Comparison of ENCODE assay signal across 18 cellular contexts in genomic region chr18:3653859-3654441, GRCh38.
A peak's percentile ranks its signal among the peaks of the same experiment; 100 is the strongest.
DNase-seq lines count a peak whose midpoint lies in the region; ATAC-seq and TF ChIP-seq lines count a peak whose summit lies in the region.
"Had no signal": no experiment of that assay in that cellular context is flagged by ENCODE, and none has a peak within 500 bp of the region (broad histone marks: within the 10 kb centered on the region; RNA-seq: fewer than 3 reads in every experiment).

No MANE protein-coding gene starts in this region.

- no peaks in the 10 kb centered on the region for H3K27me3 ChIP-seq in osteoblast (ENCODE audit: insufficient read depth, low read length)
- H3K27me3 ChIP-seq: esophagus muscularis mucosa had no signal

- H3K36me3 ChIP-seq in osteoblast (ENCODE audit: insufficient read depth, low read length), result no peaks in the 10 kb centered on the region
- H3K36me3 ChIP-seq: esophagus muscularis mucosa, left ventricle myocardium inferior, thoracic aorta had no signal

- DNase-seq in DMS53 (lab: John Stamatoyannopoulos, UW) (peak; percentile 69), DMS53 treated with DMSO at 0.1 percent for 48 hours (lab: John Stamatoyannopoulos, UW; ENCODE audit: unreplicated experiment) (no peak), RWPE1 (ENCODE audit: low spot score) (no peak), osteoblast (ENCODE audit: insufficient read length, low spot score, missing footprints) (no peak), caudate nucleus (lab: John Stamatoyannopoulos, UW) (no peak), COR-L47 (lab: John Stamatoyannopoulos, UW) (no peak)
- DNase-seq: activated CD4-positive, alpha-beta T cell treated with anti-CD3 and anti-CD28 coated beads for 1 hour; hippocampal formation; KG1; left ventricle myocardium inferior; NCI-H146; NCI-H524 treated with DMSO at 0.1 percent for 48 hours; Right ventricle myocardium superior had no signal

- peaks cover 39% of the 10 kb centered on the region for H3K4me1 Mint-ChIP-seq in brain
- H3K4me1 Mint-ChIP-seq in stimulated activated memory B cell treated with anti-CD40 and anti-IgM and Interleukin-4, amounts not matched to agents 10 μg/mL and 1 μg/mL and 100 μg/mL, for 72 hours, result peaks cover 8% of the 10 kb centered on the region

- no peak overlapping the region for H3K4me2 ChIP-seq in osteoblast (ENCODE audit: insufficient read depth, low read length)

- no peak for TF ChIP-seq CTCF in RWPE1 (conservative IDR thresholded peaks at IDR 0.05; ENCODE audit: low read depth)
- no peak for TF ChIP-seq CTCF in brain (conservative IDR thresholded peaks at IDR 0.05)
- TF ChIP-seq CTCF in osteoblast (IDR thresholded peaks at IDR 0.05; ENCODE audit: extremely low read depth, low read depth, low read length), result no peak

- POLR2A ChIA-PET in RWPE1 (lab: Yijun Ruan, JAX; ENCODE audit: low non-redundant PET), result no interaction called here

- H3K4me3 Mint-ChIP-seq in brain, result peak overlapping the region in 3 of 5 experiments; percentile 7 to 38 (median 28)
- no peak overlapping the region for H3K4me3 Mint-ChIP-seq in stimulated activated memory B cell treated with anti-CD40 and anti-IgM and Interleukin-4, amounts not matched to agents 10 μg/mL and 1 μg/mL and 100 μg/mL, for 72 hours

- no peak overlapping the region for H3K4me3 ChIP-seq in osteoblast (ENCODE audit: insufficient read depth, low read length)
- H3K4me3 ChIP-seq: esophagus muscularis mucosa, left ventricle myocardium inferior, thoracic aorta had no signal

- H3K27ac ChIP-seq in RWPE1, result peak overlapping the region; percentile 61
- H3K27ac ChIP-seq in osteoblast (ENCODE audit: low read depth, low read length), result peak overlapping the region; percentile 93
- no peak overlapping the region for H3K27ac ChIP-seq in caudate nucleus (ENCODE audit: low read depth, low read length)
- H3K27ac ChIP-seq: 22Rv1, esophagus muscularis mucosa, left ventricle myocardium inferior had no signal

- H3K27ac Mint-ChIP-seq in brain, result peak overlapping the region in 4 of 5 experiments; percentile 67 to 91 (median 86)
- no peak overlapping the region for H3K27ac Mint-ChIP-seq in stimulated activated memory B cell treated with anti-CD40 and anti-IgM and Interleukin-4, amounts not matched to agents 10 μg/mL and 1 μg/mL and 100 μg/mL, for 72 hours

- H3K36me3 Mint-ChIP-seq in brain, result no peaks in the 10 kb centered on the region
- H3K36me3 Mint-ChIP-seq in stimulated activated memory B cell treated with anti-CD40 and anti-IgM and Interleukin-4, amounts not matched to agents 10 μg/mL and 1 μg/mL and 100 μg/mL, for 72 hours, result no peaks in the 10 kb centered on the region

- H4K20me1 ChIP-seq in osteoblast (ENCODE audit: insufficient read depth, low read length), result no peaks in the 10 kb centered on the region

- H3K27me3 Mint-ChIP-seq in brain, result no peaks in the 10 kb centered on the region
- no peaks in the 10 kb centered on the region for H3K27me3 Mint-ChIP-seq in stimulated activated memory B cell treated with anti-CD40 and anti-IgM and Interleukin-4, amounts not matched to agents 10 μg/mL and 1 μg/mL and 100 μg/mL, for 72 hours

- H3K9me3 ChIP-seq in osteoblast (ENCODE audit: low read depth, low read length), result no peaks in the 10 kb centered on the region
- H3K9me3 ChIP-seq: esophagus muscularis mucosa, left ventricle myocardium inferior, thoracic aorta had no signal

- H3K4me1 ChIP-seq in osteoblast (ENCODE audit: insufficient read depth, low read length), result peaks cover 33% of the 10 kb centered on the region

- no peaks in the 10 kb centered on the region for H3K79me2 ChIP-seq in osteoblast (ENCODE audit: insufficient read depth, low read length)

- H3K9me3 Mint-ChIP-seq in brain, result no peaks in the 10 kb centered on the region
- H3K9me3 Mint-ChIP-seq in stimulated activated memory B cell treated with anti-CD40 and anti-IgM and Interleukin-4, amounts not matched to agents 10 μg/mL and 1 μg/mL and 100 μg/mL, for 72 hours, result no peaks in the 10 kb centered on the region

- CTCF ChIA-PET in RWPE1 (lab: Yijun Ruan, JAX), result interaction anchor here (0.6 to 2.7 kb wide), 3 partner anchors 12 to 107 kb away, joined by 3 to 23 read pairs (median 3); no protein-coding TSS in a partner anchor

- ATAC-seq in stimulated activated memory B cell treated with anti-CD40 and anti-IgM and Interleukin-4, amounts not matched to agents 10 μg/mL and 1 μg/mL and 100 μg/mL, for 72 hours, result no peak

- H2AFZ ChIP-seq in osteoblast (ENCODE audit: low read length), result no peak overlapping the region
